1 cellular context compared by ENCODE assay signal in genomic region chr6:148445620-148446019, GRCh38.
TF ChIP-seq lines count a peak whose summit lies in the region.

No MANE protein-coding gene starts in this region.

TF ChIP-seq in H1, 55 proteins besides CTCF, POLR2A, EP300 and RAD21 (continued from another document):
- TF ChIP-seq, protein P1, sequence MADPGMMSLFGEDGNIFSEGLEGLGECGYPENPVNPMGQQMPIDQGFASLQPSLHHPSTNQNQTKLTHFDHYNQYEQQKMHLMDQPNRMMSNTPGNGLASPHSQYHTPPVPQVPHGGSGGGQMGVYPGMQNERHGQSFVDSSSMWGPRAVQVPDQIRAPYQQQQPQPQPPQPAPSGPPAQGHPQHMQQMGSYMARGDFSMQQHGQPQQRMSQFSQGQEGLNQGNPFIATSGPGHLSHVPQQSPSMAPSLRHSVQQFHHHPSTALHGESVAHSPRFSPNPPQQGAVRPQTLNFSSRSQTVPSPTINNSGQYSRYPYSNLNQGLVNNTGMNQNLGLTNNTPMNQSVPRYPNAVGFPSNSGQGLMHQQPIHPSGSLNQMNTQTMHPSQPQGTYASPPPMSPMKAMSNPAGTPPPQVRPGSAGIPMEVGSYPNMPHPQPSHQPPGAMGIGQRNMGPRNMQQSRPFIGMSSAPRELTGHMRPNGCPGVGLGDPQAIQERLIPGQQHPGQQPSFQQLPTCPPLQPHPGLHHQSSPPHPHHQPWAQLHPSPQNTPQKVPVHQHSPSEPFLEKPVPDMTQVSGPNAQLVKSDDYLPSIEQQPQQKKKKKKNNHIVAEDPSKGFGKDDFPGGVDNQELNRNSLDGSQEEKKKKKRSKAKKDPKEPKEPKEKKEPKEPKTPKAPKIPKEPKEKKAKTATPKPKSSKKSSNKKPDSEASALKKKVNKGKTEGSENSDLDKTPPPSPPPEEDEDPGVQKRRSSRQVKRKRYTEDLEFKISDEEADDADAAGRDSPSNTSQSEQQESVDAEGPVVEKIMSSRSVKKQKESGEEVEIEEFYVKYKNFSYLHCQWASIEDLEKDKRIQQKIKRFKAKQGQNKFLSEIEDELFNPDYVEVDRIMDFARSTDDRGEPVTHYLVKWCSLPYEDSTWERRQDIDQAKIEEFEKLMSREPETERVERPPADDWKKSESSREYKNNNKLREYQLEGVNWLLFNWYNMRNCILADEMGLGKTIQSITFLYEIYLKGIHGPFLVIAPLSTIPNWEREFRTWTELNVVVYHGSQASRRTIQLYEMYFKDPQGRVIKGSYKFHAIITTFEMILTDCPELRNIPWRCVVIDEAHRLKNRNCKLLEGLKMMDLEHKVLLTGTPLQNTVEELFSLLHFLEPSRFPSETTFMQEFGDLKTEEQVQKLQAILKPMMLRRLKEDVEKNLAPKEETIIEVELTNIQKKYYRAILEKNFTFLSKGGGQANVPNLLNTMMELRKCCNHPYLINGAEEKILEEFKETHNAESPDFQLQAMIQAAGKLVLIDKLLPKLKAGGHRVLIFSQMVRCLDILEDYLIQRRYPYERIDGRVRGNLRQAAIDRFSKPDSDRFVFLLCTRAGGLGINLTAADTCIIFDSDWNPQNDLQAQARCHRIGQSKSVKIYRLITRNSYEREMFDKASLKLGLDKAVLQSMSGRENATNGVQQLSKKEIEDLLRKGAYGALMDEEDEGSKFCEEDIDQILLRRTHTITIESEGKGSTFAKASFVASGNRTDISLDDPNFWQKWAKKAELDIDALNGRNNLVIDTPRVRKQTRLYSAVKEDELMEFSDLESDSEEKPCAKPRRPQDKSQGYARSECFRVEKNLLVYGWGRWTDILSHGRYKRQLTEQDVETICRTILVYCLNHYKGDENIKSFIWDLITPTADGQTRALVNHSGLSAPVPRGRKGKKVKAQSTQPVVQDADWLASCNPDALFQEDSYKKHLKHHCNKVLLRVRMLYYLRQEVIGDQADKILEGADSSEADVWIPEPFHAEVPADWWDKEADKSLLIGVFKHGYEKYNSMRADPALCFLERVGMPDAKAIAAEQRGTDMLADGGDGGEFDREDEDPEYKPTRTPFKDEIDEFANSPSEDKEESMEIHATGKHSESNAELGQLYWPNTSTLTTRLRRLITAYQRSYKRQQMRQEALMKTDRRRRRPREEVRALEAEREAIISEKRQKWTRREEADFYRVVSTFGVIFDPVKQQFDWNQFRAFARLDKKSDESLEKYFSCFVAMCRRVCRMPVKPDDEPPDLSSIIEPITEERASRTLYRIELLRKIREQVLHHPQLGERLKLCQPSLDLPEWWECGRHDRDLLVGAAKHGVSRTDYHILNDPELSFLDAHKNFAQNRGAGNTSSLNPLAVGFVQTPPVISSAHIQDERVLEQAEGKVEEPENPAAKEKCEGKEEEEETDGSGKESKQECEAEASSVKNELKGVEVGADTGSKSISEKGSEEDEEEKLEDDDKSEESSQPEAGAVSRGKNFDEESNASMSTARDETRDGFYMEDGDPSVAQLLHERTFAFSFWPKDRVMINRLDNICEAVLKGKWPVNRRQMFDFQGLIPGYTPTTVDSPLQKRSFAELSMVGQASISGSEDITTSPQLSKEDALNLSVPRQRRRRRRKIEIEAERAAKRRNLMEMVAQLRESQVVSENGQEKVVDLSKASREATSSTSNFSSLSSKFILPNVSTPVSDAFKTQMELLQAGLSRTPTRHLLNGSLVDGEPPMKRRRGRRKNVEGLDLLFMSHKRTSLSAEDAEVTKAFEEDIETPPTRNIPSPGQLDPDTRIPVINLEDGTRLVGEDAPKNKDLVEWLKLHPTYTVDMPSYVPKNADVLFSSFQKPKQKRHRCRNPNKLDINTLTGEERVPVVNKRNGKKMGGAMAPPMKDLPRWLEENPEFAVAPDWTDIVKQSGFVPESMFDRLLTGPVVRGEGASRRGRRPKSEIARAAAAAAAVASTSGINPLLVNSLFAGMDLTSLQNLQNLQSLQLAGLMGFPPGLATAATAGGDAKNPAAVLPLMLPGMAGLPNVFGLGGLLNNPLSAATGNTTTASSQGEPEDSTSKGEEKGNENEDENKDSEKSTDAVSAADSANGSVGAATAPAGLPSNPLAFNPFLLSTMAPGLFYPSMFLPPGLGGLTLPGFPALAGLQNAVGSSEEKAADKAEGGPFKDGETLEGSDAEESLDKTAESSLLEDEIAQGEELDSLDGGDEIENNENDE (IDR thresholded peaks at IDR 0.05; ENCODE audit: insufficient replicate concordance, low read length) = no peak
- TF ChIP-seq TCF12 (IDR thresholded peaks at IDR 0.05; ENCODE audit: low read depth, low read length) (no peak), PHF8 (conservative IDR thresholded peaks at IDR 0.05; ENCODE audit: low read depth, low read length) (no peak), SP1 (IDR thresholded peaks at IDR 0.05; ENCODE audit: low read depth, low read length) (no peak), EGR1 (IDR thresholded peaks at IDR 0.05; ENCODE audit: borderline replicate concordance, low read depth, low read length) (no peak), KDM1A (IDR thresholded peaks at IDR 0.05; ENCODE audit: borderline replicate concordance, low read length) (no peak), TAF7 (optimal IDR thresholded peaks at IDR 0.05; ENCODE audit: borderline replicate concordance, low read depth, low read length) (no peak), EZH2 (IDR thresholded peaks at IDR 0.05; ENCODE audit: low read depth, low read length, severe bottlenecking) (no peak), ZNF274 (IDR thresholded peaks at IDR 0.05; ENCODE audit: borderline replicate concordance, extremely low read depth, low read length) (no peak), JUND (IDR thresholded peaks at IDR 0.05; ENCODE audit: low read length) (no peak)
